In genomic region chr17:40555296-40556190, GRCh38 we compare ENCODE assay signal across 9 cellular contexts. TPM values are rescaled to one million over a fixed set of nuclear protein-coding genes. Genes with fewer than 3 reads are reported as not detected.
DNase-seq lines count a peak whose midpoint lies in the region; ATAC-seq and TF ChIP-seq lines count a peak whose summit lies in the region.
"Had no signal": no experiment of that assay in that cellular context is flagged by ENCODE, and none has a peak within 500 bp of the region (broad histone marks: within the 10 kb centered on the region; RNA-seq: fewer than 3 reads in every experiment).

No MANE protein-coding gene starts in this region.

- no peaks in the 10 kb centered on the region for H3K9me3 ChIP-seq in BLaER1
- H3K9me3 ChIP-seq in adipocyte (ENCODE audit: control insufficient read depth, low read length), result no peaks in the 10 kb centered on the region
- no peaks in the 10 kb centered on the region for H3K9me3 ChIP-seq in ovary
- H3K9me3 ChIP-seq in OCI-LY7 (ENCODE audit: low read length), result no peaks in the 10 kb centered on the region

- no peaks in the 10 kb centered on the region for H3K9me2 ChIP-seq in OCI-LY7 (ENCODE audit: insufficient read depth, low read length)

- H3K27me3 ChIP-seq in BLaER1, result no peaks in the 10 kb centered on the region
- H3K27me3 ChIP-seq in adipocyte (replicated peaks; ENCODE audit: control insufficient read depth, insufficient read depth, low read length), result no peaks in the 10 kb centered on the region
- H3K27me3 ChIP-seq in ovary, result no peaks in the 10 kb centered on the region

- TF ChIP-seq CTCF in ovary (IDR thresholded peaks at IDR 0.05) (no peak), OCI-LY7 (conservative IDR thresholded peaks at IDR 0.05; ENCODE audit: low read length) (no peak)

- WGBS in ovary, 3 donors, result 94 to 95% (median 94%) methylated on average over 26 of the region's 26 CpGs

- TF ChIP-seq EP300 in ovary (IDR thresholded peaks at IDR 0.05), result no peak

- POLR2A ChIA-PET in OCI-LY7 (lab: Charles Lee), result interaction anchor here (1.3 kb wide), 1 partner anchor 143 kb away, joined by 3 read pairs; no protein-coding TSS in a partner anchor

- CTCF ChIA-PET in OCI-LY7 (lab: Charles Lee; ENCODE audit: unreplicated experiment), result interaction anchor here (0.5 to 1.1 kb wide), 2 partner anchors 9 to 170 kb away, joined by 3 read pairs; partner anchors contain the start of gene CCR7

- H4K20me1 ChIP-seq in BLaER1, result no peaks in the 10 kb centered on the region
- no peaks in the 10 kb centered on the region for H4K20me1 ChIP-seq in OCI-LY7 (ENCODE audit: insufficient read depth, low read length)

- intact Hi-C loops in ovary (cut with DNase I) (loop anchor here (5.0 to 10.0 kb wide), 5 partner anchors 83 to 251 kb away; partner anchors contain the start of genes IGFBP4 (in 1 of the 4) and RARA (in 1 of the 4)), OCI-LY7 (cut with micrococcal nuclease; ENCODE audit: unreplicated experiment) (no loop called here)

- H3K4me1 ChIP-seq in BLaER1 (peaks cover 100% of the 10 kb centered on the region), adipocyte (ENCODE audit: control insufficient read depth, insufficient read depth, low read length) (peaks cover 95% of the 10 kb centered on the region), ovary (ENCODE audit: insufficient read depth) (peaks cover 62% of the 10 kb centered on the region), OCI-LY7 (ENCODE audit: insufficient read depth, low read length, poor library complexity, severe bottlenecking) (peaks cover 27% of the 10 kb centered on the region)

- BruUV-seq in OCI-LY7 (replicated peaks; lab: Mats Ljungman, UMichigan), result no TSS peak

- H3K36me3 ChIP-seq in BLaER1 (peaks cover 5% of the 10 kb centered on the region; the same call in 1 of the 2 replicates), adipocyte (ENCODE audit: control insufficient read depth, insufficient read depth, low read length, severe bottlenecking) (no peaks in the 10 kb centered on the region), ovary (no peaks in the 10 kb centered on the region), OCI-LY7 (ENCODE audit: insufficient read depth, low read length) (no peaks in the 10 kb centered on the region)

- H3K4me2 ChIP-seq in BLaER1 (peak overlapping the region; percentile 98), OCI-LY7 (ENCODE audit: low read length) (no peak overlapping the region)

- H3K9ac ChIP-seq in BLaER1 (0 out of 2 replicates have a peak overlapping the region, but pooled peaks have one; percentile 77), adipocyte (ENCODE audit: low read length) (peak overlapping the region; percentile 91)

- H3K27ac ChIP-seq in BLaER1, result peak overlapping the region; percentile 96
- H3K27ac ChIP-seq in ovary, result peak overlapping the region in 1 of 2 donors; percentile 82
- H3K27ac ChIP-seq in OCI-LY7 (ENCODE audit: low read depth, low read length, poor library complexity, severe bottlenecking), result no peak overlapping the region

- DNase-seq in adipocyte (ENCODE audit: low read depth), result no peak
- peak in 3 of 5 donors; percentile 30 to 40 (median 32) for DNase-seq in ovary
- no peak for DNase-seq in foreskin melanocyte
- no peak for DNase-seq in NCI-H345 treated with DMSO at 0.1 percent for 48 hours (lab: John Stamatoyannopoulos, UW; ENCODE audit: unreplicated experiment)
- DNase-seq in OCI-LY7 (ENCODE audit: low spot score), result no peak
- DNase-seq: NCI-H1694 had no signal

- no peak for ATAC-seq in HG02840 (IDR thresholded peaks at IDR 0.05; ENCODE audit: low FRiP score, unreplicated experiment)

- H3K79me2 ChIP-seq in OCI-LY7 (ENCODE audit: insufficient read depth, low read depth, low read length), result no peaks in the 10 kb centered on the region

- TF ChIP-seq POLR2A in GM15510 (IDR thresholded peaks at IDR 0.05; ENCODE audit: borderline replicate concordance, extremely low read depth, insufficient read length), result peak; percentile 36
- no peak for TF ChIP-seq POLR2A in ovary (IDR thresholded peaks at IDR 0.05)

- peak overlapping the region; percentile 55; the same call in 1 of the 2 replicates for H3K4me3 ChIP-seq in BLaER1
- peak overlapping the region; percentile 78 for H3K4me3 ChIP-seq in adipocyte (ENCODE audit: low read length)
- no peak overlapping the region for H3K4me3 ChIP-seq in ovary
- no peak overlapping the region for H3K4me3 ChIP-seq in OCI-LY7 (ENCODE audit: low read depth, low read length, poor library complexity, severe bottlenecking)

- H2AFZ ChIP-seq in OCI-LY7 (ENCODE audit: low read length), result no peak overlapping the region

RNA-seq across cellular contexts. Expression of gene CCR7, which starts 9.7 kb away (rescaled TPM):
- total RNA-seq in ovary, result 1 to 10 TPM in 2 of 7 donors, under 1 TPM in 3, not detected in 2; 0.23 to 2.5 (median 0.37) TPM
- polyA plus RNA-seq in ovary, result under 1 TPM; 0.18 to 0.60 TPM
- 1.8 and 2.3 TPM in 2 replicates for total RNA-seq in OCI-LY7 (2014; rRNA removed; shearing (Covaris generic))
- total RNA-seq in OCI-LY7 (2022), result 0.48 TPM in 1 of 2 replicates, not detected in the other

RNA-seq across cellular contexts. Expression of gene TNS4, which starts 54.1 kb away (rescaled TPM):
- total RNA-seq in ovary (1 to 10 TPM in 1 of 7 donors, under 1 TPM in 2, not detected in 4; 0.13 to 6.2 (median 0.95) TPM), OCI-LY7 (2022) (0.66 and 0.97 TPM in 2 replicates)
- under 1 TPM in 1 of 2 donors, not detected in 1; 0.13 TPM for polyA plus RNA-seq in ovary
- 0.18 and 0.22 TPM in 2 replicates for total RNA-seq in OCI-LY7 (2014; rRNA removed; shearing (Covaris generic))

Comparison
In these comparisons a context has a peak if more than half of its experiments do, and no peak if none do; other contexts are left out.
1. H3K4me3 ChIP-seq: peak in BLaER1 (single experiment) and adipocyte (single experiment); none in ovary (single experiment) and OCI-LY7 (single experiment).
2. DNase-seq: peak in ovary (3 of 5); none in adipocyte (single experiment), foreskin melanocyte (single experiment), NCI-H345 treated with DMSO at 0.1 percent for 48 hours (single experiment) and OCI-LY7 (single experiment).